Comparison of ENCODE assay signal across 1 cellular context in genomic region chr15:47439870-47440155, GRCh38.
TF ChIP-seq lines count a peak whose summit lies in the region.

No MANE protein-coding gene starts in this region.

TF ChIP-seq in IMR-90, 13 proteins besides CTCF, POLR2A, EP300 and RAD21:
- no peak for TF ChIP-seq USF2 (IDR thresholded peaks at IDR 0.05; ENCODE audit: low read depth, low read length)
- no peak for TF ChIP-seq RFX5 (IDR thresholded peaks at IDR 0.05; ENCODE audit: low read depth, low read length)
- no peak for TF ChIP-seq MAZ (IDR thresholded peaks at IDR 0.05; ENCODE audit: borderline replicate concordance, low read depth, low read length)
- TF ChIP-seq, protein P1, sequence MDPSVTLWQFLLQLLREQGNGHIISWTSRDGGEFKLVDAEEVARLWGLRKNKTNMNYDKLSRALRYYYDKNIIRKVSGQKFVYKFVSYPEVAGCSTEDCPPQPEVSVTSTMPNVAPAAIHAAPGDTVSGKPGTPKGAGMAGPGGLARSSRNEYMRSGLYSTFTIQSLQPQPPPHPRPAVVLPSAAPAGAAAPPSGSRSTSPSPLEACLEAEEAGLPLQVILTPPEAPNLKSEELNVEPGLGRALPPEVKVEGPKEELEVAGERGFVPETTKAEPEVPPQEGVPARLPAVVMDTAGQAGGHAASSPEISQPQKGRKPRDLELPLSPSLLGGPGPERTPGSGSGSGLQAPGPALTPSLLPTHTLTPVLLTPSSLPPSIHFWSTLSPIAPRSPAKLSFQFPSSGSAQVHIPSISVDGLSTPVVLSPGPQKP (IDR thresholded peaks at IDR 0.05; ENCODE audit: borderline replicate concordance, low read depth, low read length): no peak
- no peak for TF ChIP-seq CHD1 (IDR thresholded peaks at IDR 0.05; ENCODE audit: low read depth, low read length)
- no peak for TF ChIP-seq MXI1 (IDR thresholded peaks at IDR 0.05; ENCODE audit: borderline replicate concordance, low read depth, low read length)
- no peak for TF ChIP-seq FOS (IDR thresholded peaks at IDR 0.05; ENCODE audit: low read depth, low read length)
- TF ChIP-seq MAFK (IDR thresholded peaks at IDR 0.05; ENCODE audit: low read depth, low read length): no peak
- no peak for TF ChIP-seq BHLHE40 (IDR thresholded peaks at IDR 0.05; ENCODE audit: low read depth, low read length)
- TF ChIP-seq RCOR1 (IDR thresholded peaks at IDR 0.05; ENCODE audit: insufficient replicate concordance, low read length): no peak
- no peak for TF ChIP-seq NFE2L2 (IDR thresholded peaks at IDR 0.05; ENCODE audit: low read depth, low read length)
